ENCODE assay signal across 26 cellular contexts in the genomic region with DNA sequence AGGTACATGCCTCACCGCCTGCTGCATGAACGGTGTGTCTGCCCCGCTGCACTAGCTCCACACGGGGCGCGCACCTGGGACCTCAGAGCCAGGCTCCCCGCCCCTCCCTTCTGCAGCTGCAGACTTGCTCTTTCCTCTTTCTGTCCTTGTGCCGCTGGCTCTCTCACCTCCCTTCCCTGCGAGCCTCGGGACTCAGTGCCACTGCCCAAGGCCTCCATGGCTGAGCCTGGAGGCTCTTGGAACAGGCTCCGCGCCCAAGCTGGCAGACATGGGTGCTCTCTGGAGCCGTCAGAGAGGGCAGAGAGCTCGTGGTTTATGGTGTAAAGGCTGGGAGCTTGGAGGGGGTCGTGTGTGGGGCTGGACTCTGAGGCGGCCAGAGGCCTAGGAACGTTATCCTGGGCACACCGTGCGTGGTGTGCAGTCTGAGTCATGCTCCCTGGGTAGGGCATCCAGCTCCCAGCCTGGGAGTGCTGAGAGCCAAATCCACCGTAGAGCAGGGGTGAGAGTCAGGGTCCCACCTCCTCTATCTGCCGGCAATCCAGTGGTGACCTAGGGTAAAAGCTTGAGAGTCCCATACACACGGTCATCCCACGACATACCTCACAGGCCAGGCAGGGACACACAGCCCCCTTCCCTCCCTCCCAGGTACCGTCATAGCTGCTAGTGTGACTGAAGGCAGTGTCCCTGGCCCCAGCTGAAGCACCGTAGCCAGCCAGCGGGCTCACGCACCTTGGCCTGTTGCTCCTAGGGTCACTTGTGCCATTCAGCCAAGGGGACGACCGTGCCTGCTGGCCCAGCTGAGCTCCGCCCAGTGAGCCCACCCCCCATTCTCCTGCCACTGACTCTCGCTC. TPM values are rescaled to one million over a fixed set of nuclear protein-coding genes. Genes with fewer than 3 reads are reported as not detected.
DNase-seq lines count a peak whose midpoint lies in the region; ATAC-seq and TF ChIP-seq lines count a peak whose summit lies in the region.
"Had no signal": no experiment of that assay in that cellular context is flagged by ENCODE, and none has a peak within 500 bp of the region (broad histone marks: within the 10 kb centered on the region; RNA-seq: fewer than 3 reads in every experiment).

No MANE protein-coding gene starts in this region.

- TF ChIP-seq CTCF in OCI-LY3 (IDR thresholded peaks at IDR 0.05; ENCODE audit: low read depth, low read length) = no peak
- no peak for TF ChIP-seq CTCF in dorsolateral prefrontal cortex (IDR thresholded peaks at IDR 0.05 in 54 of 56, conservative IDR thresholded peaks at IDR 0.05 in 2 of 56; ENCODE audit: low read depth in 1 of 56, partially characterized antibody in 56 of 56)
- no peak for TF ChIP-seq CTCF in osteoblast (IDR thresholded peaks at IDR 0.05; ENCODE audit: extremely low read depth, low read depth, low read length)

- H4K20me1 ChIP-seq in OCI-LY3 (ENCODE audit: insufficient read depth, low read length) = no peaks in the 10 kb centered on the region
- peaks cover 14% of the 10 kb centered on the region for H4K20me1 ChIP-seq in osteoblast (ENCODE audit: insufficient read depth, low read length)

- peak; percentile 10 for DNase-seq in ELF-1 (ENCODE audit: low read depth, low spot score)
- no peak for DNase-seq in dorsolateral prefrontal cortex
- DNase-seq in osteoblast (ENCODE audit: insufficient read length, low spot score, missing footprints) = peak; percentile 84
- DNase-seq in DMS153 treated with DMSO at 0.1 percent for 48 hours (lab: John Stamatoyannopoulos, UW; ENCODE audit: unreplicated experiment) = no peak
- DNase-seq in DMS 273 (lab: John Stamatoyannopoulos, UW; ENCODE audit: unreplicated experiment) = no peak
- DNase-seq: activated CD4-positive, alpha-beta memory T cell treated with anti-CD3 and anti-CD28 coated beads, Interleukin-2, amount 10 ng/mL, durations not matched to agents 7 days and 5 days; activated CD4-positive, alpha-beta T cell treated with anti-CD3 and anti-CD28 coated beads for 1 hour; activated CD8-positive, alpha-beta memory T cell treated with anti-CD3 and anti-CD28 coated beads, Interleukin-2, amount 50 U/mL, for 48 hours; Caco-2; DND-41; esophagus squamous epithelium; gastrocnemius medialis; hypothalamus; immature natural killer cell; NCI-H1417; NCI-H2081; NCI-H2227 treated with DMSO at 0.1 percent for 48 hours; NCI-H774; stimulated activated naive CD8-positive, alpha-beta T cell treated with anti-CD3 and anti-CD28 coated beads, Interleukin-15, Interleukin-2, amounts not matched to agents 100 U/mL and 50 U/mL, for 24 hours; T-helper 1 cell had no signal

- H3K27me3 ChIP-seq in OCI-LY3 (ENCODE audit: low read depth, low read length) = peaks cover 18% of the 10 kb centered on the region
- peaks cover 0 to 5% (median 0%) of the 10 kb centered on the region in 45 donors for H3K27me3 ChIP-seq in dorsolateral prefrontal cortex
- H3K27me3 ChIP-seq in osteoblast (ENCODE audit: insufficient read depth, low read length) = no peaks in the 10 kb centered on the region
- H3K27me3 ChIP-seq: ascending aorta, esophagus squamous epithelium had no signal

- H3K79me2 ChIP-seq in OCI-LY3 (ENCODE audit: low read length) = no peaks in the 10 kb centered on the region
- no peaks in the 10 kb centered on the region for H3K79me2 ChIP-seq in osteoblast (ENCODE audit: insufficient read depth, low read length)

- no peak for ATAC-seq in HG03439 (IDR thresholded peaks at IDR 0.05; ENCODE audit: unreplicated experiment)
- ATAC-seq: activated T-helper 17 cell treated with anti-CD3 and anti-CD28 coated beads, Interleukin-2, amount 50 U/mL, for 72 hours; gastrocnemius medialis; HCT116; left lobe of liver; stimulated activated naive CD8-positive, alpha-beta T cell treated with anti-CD3 and anti-CD28 coated beads, Interleukin-15, Interleukin-2, amounts not matched to agents 100 U/mL and 50 U/mL, for 24 hours had no signal

- intact Hi-C loops in dorsolateral prefrontal cortex (cut with DNase I) = no loop called here

- H3K27ac ChIP-seq in OCI-LY3 (ENCODE audit: low read length) (no peak overlapping the region), dorsolateral prefrontal cortex (peak overlapping the region in 46 of 59 donors; percentile 12 to 90 (median 64)), osteoblast (ENCODE audit: low read depth, low read length) (no peak overlapping the region)
- H3K27ac ChIP-seq: ascending aorta, gastrocnemius medialis had no signal

- no peaks in the 10 kb centered on the region for H3K9me3 ChIP-seq in OCI-LY3 (ENCODE audit: insufficient read depth, low read length)
- no peaks in the 10 kb centered on the region for H3K9me3 ChIP-seq in osteoblast (ENCODE audit: low read depth, low read length)
- H3K9me3 ChIP-seq: ascending aorta, Caco-2, esophagus squamous epithelium, gastrocnemius medialis had no signal

- H3K36me3 ChIP-seq in OCI-LY3 (replicated peaks; ENCODE audit: low read depth, low read length) (no peaks in the 10 kb centered on the region), osteoblast (ENCODE audit: insufficient read depth, low read length) (peaks cover 28% of the 10 kb centered on the region)

- no peaks in the 10 kb centered on the region for H3K4me1 ChIP-seq in OCI-LY3 (ENCODE audit: low read length)
- H3K4me1 ChIP-seq in osteoblast (ENCODE audit: insufficient read depth, low read length) = no peaks in the 10 kb centered on the region
- H3K4me1 ChIP-seq: gastrocnemius medialis had no signal

- H3K9ac ChIP-seq in OCI-LY3 (ENCODE audit: low read length) = no peak overlapping the region

- H2AFZ ChIP-seq in OCI-LY3 (ENCODE audit: low read depth, low read length) (no peak overlapping the region), osteoblast (ENCODE audit: low read length) (no peak overlapping the region)

- H3K4me3 ChIP-seq in OCI-LY3 (ENCODE audit: low read length) (no peak overlapping the region), dorsolateral prefrontal cortex (no peak overlapping the region), osteoblast (ENCODE audit: insufficient read depth, low read length) (no peak overlapping the region)
- H3K4me3 ChIP-seq: ascending aorta, gastrocnemius medialis had no signal

- peak overlapping the region; percentile 12; the same call in 1 of the 2 replicates for H3K4me2 ChIP-seq in OCI-LY3 (ENCODE audit: low read length)
- H3K4me2 ChIP-seq in osteoblast (ENCODE audit: insufficient read depth, low read length) = no peak overlapping the region

RNA-seq across cellular contexts. Expression of a gene that starts 22.4 kb away (rescaled TPM):
- total RNA-seq in dorsolateral prefrontal cortex (100 to 1,000 TPM in 36 of 120 experiments, 10 to 100 TPM in 84; 59.2 to 145 (median 94.1) TPM), osteoblast (121 and 137 TPM in 2 replicates)

RNA-seq across cellular contexts. Expression of a gene that starts 22.7 kb away (rescaled TPM):
- total RNA-seq in dorsolateral prefrontal cortex (10 to 100 TPM; 11.3 to 29.4 (median 16.7) TPM), osteoblast (19.2 and 20.3 TPM in 2 replicates)

RNA-seq across cellular contexts. Expression of a gene that starts 50.2 kb away (rescaled TPM):
- total RNA-seq in dorsolateral prefrontal cortex = 1,000 to 10,000 TPM in 1 of 120 experiments, 100 to 1,000 TPM in 119; 213 to 1,033 (median 740) TPM
- total RNA-seq in osteoblast = 3.6 and 6.5 TPM in 2 replicates

Comparison
In these comparisons a context has a peak if more than half of its experiments do, and no peak if none do; other contexts are left out.
1. DNase-seq: peak in ELF-1 (single experiment) and osteoblast (single experiment); none in dorsolateral prefrontal cortex (0 of 10), DMS153 treated with DMSO at 0.1 percent for 48 hours (single experiment) and DMS 273 (single experiment).
2. H3K27ac ChIP-seq: peak in dorsolateral prefrontal cortex (46 of 59); none in OCI-LY3 (single experiment) and osteoblast (single experiment).
3. RNA of a gene that starts 50.2 kb away (total RNA-seq): 213 to 1,033 TPM in dorsolateral prefrontal cortex; 3.6 to 6.5 TPM in osteoblast; every median in the first group is over 10 times any median in the second.